1 cellular context compared by ENCODE assay signal in genomic region chr16:8855051-8855786, GRCh38.
TF ChIP-seq lines count a peak whose summit lies in the region.

No MANE protein-coding gene starts in this region.

TF ChIP-seq in H1, 55 proteins besides CTCF, POLR2A, EP300 and RAD21:
- no peak; the same call in 1 of the 2 replicates for TF ChIP-seq POLR2AphosphoS5 (IDR thresholded peaks at IDR 0.05; ENCODE audit: low read depth, low read length)
- TF ChIP-seq KDM1A (IDR thresholded peaks at IDR 0.05; ENCODE audit: borderline replicate concordance, low read length), result peak; percentile 49; the same call in 1 of the 2 replicates
